8 cellular contexts compared by ENCODE assay signal in genomic region chr11:65117206-65118096, GRCh38. TPM values are rescaled to one million over a fixed set of nuclear protein-coding genes. Genes with fewer than 3 reads are reported as not detected.
DNase-seq lines count a peak whose midpoint lies in the region; ATAC-seq, FAIRE-seq and TF ChIP-seq lines count a peak whose summit lies in the region.

Gene ZNHIT2, minus strand, starts transcription at chr11:65117701. Its CDS starts 48 bp downstream, at chr11:65117653.

- peak within 1 kb of the TSS; percentile 47 for H2AFZ ChIP-seq in mammary epithelial cell (ENCODE audit: low read depth, low read length)

- peak; percentile 98 for DNase-seq in AG04450 (ENCODE audit: low read depth, low spot score)
- peak; percentile 98 for DNase-seq in NCI-H2196 treated with DMSO at 0.1 percent for 48 hours (lab: John Stamatoyannopoulos, UW; ENCODE audit: unreplicated experiment)
- peak; percentile 99 for DNase-seq in WERI-Rb-1
- DNase-seq in mammary epithelial cell, result peak; percentile 98
- DNase-seq in small intestine, result peak; percentile 99

- dilution Hi-C loops in mammary epithelial cell (cut with HindIII; ENCODE audit: low sequenced_read_pairs), result loop anchor here (10.0 kb wide), 2 partner anchors 137 to 323 kb away; no protein-coding TSS in a partner anchor

- H3K9me3 ChIP-seq in AG04450 (ENCODE audit: control insufficient read depth, insufficient read depth, low read length) (peaks cover 3% of the 10 kb centered on the region; the same call in 1 of the 2 replicates), WERI-Rb-1 (ENCODE audit: severe bottlenecking) (no peaks in the 10 kb centered on the region), mammary epithelial cell (replicated peaks; ENCODE audit: insufficient read depth, low read length) (no peaks in the 10 kb centered on the region), iPS-20b (ENCODE audit: insufficient read depth, low read depth, low read length) (no peaks in the 10 kb centered on the region), small intestine (ENCODE audit: control insufficient read depth, low read depth) (no peaks in the 10 kb centered on the region)

- H3K4me2 ChIP-seq in mammary epithelial cell (ENCODE audit: insufficient read depth, low read depth, low read length), result peak within 1 kb of the TSS; percentile 94

- in situ Hi-C loops in mammary epithelial cell (cut with MboI; ENCODE audit: low sequenced_read_pairs in 2 of 2), result no loop called here

- POLR2A ChIA-PET in AG04450 (lab: Yijun Ruan, JAX), result interaction anchor here (0.5 to 2.7 kb wide), 7 partner anchors 17 to 216 kb away, joined by 3 to 14 read pairs (median 3); partner anchors contain the start of genes CAPN1, DPF2 and SYVN1

- TF ChIP-seq CTCF in AG04450 (IDR thresholded peaks at IDR 0.05; ENCODE audit: low read depth, low read length) (peak; percentile 89), WERI-Rb-1 (IDR thresholded peaks at IDR 0.05; ENCODE audit: low read depth, low read length) (peak; percentile 87), mammary epithelial cell (conservative IDR thresholded peaks at IDR 0.05 in 1 of 2, IDR thresholded peaks at IDR 0.05 in 1 of 2; ENCODE audit: extremely low read depth in 1 of 2, insufficient read depth in 1 of 2, low read depth in 1 of 2, low read length in 2 of 2) (peak; percentile 84 to 95)

- TSS peak; percentile 29 for BruUV-seq in mammary epithelial cell (replicated peaks; lab: Mats Ljungman, UMichigan)

- H3K9ac ChIP-seq in mammary epithelial cell (ENCODE audit: insufficient read depth, low read length), result peak within 1 kb of the TSS; percentile 75
- peak within 1 kb of the TSS; percentile 92 for H3K9ac ChIP-seq in iPS-20b (ENCODE audit: low read depth, low read length)

- intact Hi-C loops in mammary epithelial cell (cut with micrococcal nuclease), result loop anchor here (1.0 to 5.0 kb wide), 8 partner anchors 17 to 330 kb away; partner anchors contain the start of genes ARL2, CAPN1, PPP2R5B and SNX15

- H4K20me1 ChIP-seq in mammary epithelial cell (ENCODE audit: insufficient read depth, low read length), result no peaks in the 10 kb centered on the region

- H3K4me1 ChIP-seq in mammary epithelial cell (ENCODE audit: insufficient read depth, low read length) (peaks cover 33% of the 10 kb centered on the region), iPS-20b (ENCODE audit: insufficient read depth, low read length) (peaks cover 7% of the 10 kb centered on the region; the same call in 1 of the 2 replicates), small intestine (ENCODE audit: control insufficient read depth in 2 of 2, insufficient read depth in 1 of 2, low read depth in 1 of 2, low read length in 1 of 2) (peaks cover 8 to 13% of the 10 kb centered on the region in 2 donors)

- no peak for FAIRE-seq in small intestine (lab: Jason Lieb, UNC)

- ATAC-seq in GM18870 (IDR thresholded peaks at IDR 0.05; ENCODE audit: unreplicated experiment), result peak; percentile 60
- ATAC-seq in HG03139 (IDR thresholded peaks at IDR 0.05; ENCODE audit: unreplicated experiment), result peak; percentile 43

- H3K4me3 ChIP-seq in AG04450 (ENCODE audit: low read depth, low read length), result peak within 1 kb of the TSS; percentile 92
- H3K4me3 ChIP-seq in WERI-Rb-1 (ENCODE audit: low read depth, low read length), result peak within 1 kb of the TSS; percentile 95
- H3K4me3 ChIP-seq in mammary epithelial cell (replicated peaks in 1 of 3; ENCODE audit: insufficient read depth in 1 of 3, low read depth in 2 of 3, low read length in 3 of 3), result peak within 1 kb of the TSS; percentile 74 to 82 (median 81)
- H3K4me3 ChIP-seq in iPS-20b (ENCODE audit: low read length), result peak within 1 kb of the TSS; percentile 83
- H3K4me3 ChIP-seq in small intestine (ENCODE audit: low read depth in 1 of 2, low read length in 2 of 2), result peak within 1 kb of the TSS; percentile 61 to 75

- H3K27me3 ChIP-seq in AG04450 (ENCODE audit: control insufficient read depth, insufficient read depth, low read length) (no peaks in the 10 kb centered on the region), WERI-Rb-1 (ENCODE audit: insufficient read depth, low read depth, severe bottlenecking) (no peaks in the 10 kb centered on the region), mammary epithelial cell (ENCODE audit: insufficient read depth, low read length) (no peaks in the 10 kb centered on the region), iPS-20b (ENCODE audit: insufficient read depth, low read length) (no peaks in the 10 kb centered on the region), small intestine (ENCODE audit: control insufficient read depth in 2 of 2, insufficient read depth in 2 of 2, low read length in 2 of 2) (no peaks in the 10 kb centered on the region)

- H3K79me2 ChIP-seq in mammary epithelial cell (ENCODE audit: insufficient read depth, low read length), result peaks cover 55% of the 10 kb centered on the region

- 3% methylated on average over 30 of the region's 89 CpGs for WGBS in mammary epithelial cell (ENCODE audit: low coverage, missing lambda C conversion rate)
- WGBS in small intestine, 3 donors, result 0 to 1% (median 0%) methylated on average over 74 to 89 of the region's 89 CpGs

- H3K36me3 ChIP-seq in WERI-Rb-1 (peaks cover 52% of the 10 kb centered on the region), mammary epithelial cell (ENCODE audit: insufficient read depth, low read length) (peaks cover 16% of the 10 kb centered on the region), iPS-20b (ENCODE audit: insufficient read depth, low read depth, low read length) (peaks cover 41% of the 10 kb centered on the region), small intestine (ENCODE audit: control insufficient read depth in 2 of 2, insufficient read depth in 2 of 2, low read length in 2 of 2) (peaks cover 0 to 11% of the 10 kb centered on the region in 2 donors)

- H3K27ac ChIP-seq in AG04450 (ENCODE audit: low read depth, low read length) (peak within 1 kb of the TSS; percentile 73), WERI-Rb-1 (peak within 1 kb of the TSS; percentile 84), mammary epithelial cell (ENCODE audit: insufficient read depth, low read depth, low read length) (peak within 1 kb of the TSS; percentile 74), iPS-20b (ENCODE audit: low read length) (no peak within 1 kb of the TSS), small intestine (ENCODE audit: low read depth in 1 of 2, low read length in 1 of 2) (peak within 1 kb of the TSS; percentile 70 to 93)

- CTCF ChIA-PET in AG04450 (lab: Charles Lee), result interaction anchor here (0.6 to 1.2 kb wide), 8 partner anchors 13 to 249 kb away, joined by 3 to 8 read pairs (median 3); no protein-coding TSS in a partner anchor
- CTCF ChIA-PET in mammary epithelial cell (lab: Charles Lee; ENCODE audit: low non-redundant PET), result no interaction called here

RNA-seq across cellular contexts. Expression of gene ZNHIT2, which starts in this region (rescaled TPM):
- polyA plus RNA-seq in AG04450 (2011; rRNA removed), result 3.1 and 3.6 TPM in 2 replicates
- polyA minus RNA-seq in AG04450 (2011; rRNA and poly(A)+ RNA removed), result 1.00 and 1.6 TPM in 2 replicates
- total RNA-seq in mammary epithelial cell, result 10 to 100 TPM; 13.6 to 15.2 TPM
- 6.9 TPM for polyA plus RNA-seq in mammary epithelial cell
- 0.67 TPM for polyA minus RNA-seq in mammary epithelial cell
- 10 to 100 TPM; 13.0 to 13.6 (median 13.0) TPM for polyA plus RNA-seq in small intestine
